ENCODE assay signal across 9 cellular contexts in genomic region chr1:1513675-1514074, GRCh38. TPM values are rescaled to one million over a fixed set of nuclear protein-coding genes. Genes with fewer than 3 reads are reported as not detected.
DNase-seq lines count a peak whose midpoint lies in the region; ATAC-seq and TF ChIP-seq lines count a peak whose summit lies in the region.
"Not testable (repeated sequence)": the region's sequence is repeated elsewhere in the genome, so short reads cannot be mapped to it uniquely, and the experiment has no call there.
"Had no signal": no experiment of that assay in that cellular context is flagged by ENCODE, and none has a peak within 500 bp of the region (broad histone marks: within the 10 kb centered on the region; RNA-seq: fewer than 3 reads in every experiment).

No MANE protein-coding gene starts in this region.

- H3K4me1 Mint-ChIP-seq in activated CD4-positive, alpha-beta memory T cell treated with anti-CD3 and anti-CD28 coated beads for 36 hours (ENCODE audit: low read depth), result peaks cover 13% of the 10 kb centered on the region
- not testable (repeated sequence) for H3K4me1 Mint-ChIP-seq in activated naive CD8-positive, alpha-beta T cell treated with anti-CD3 and anti-CD28 coated beads, Interleukin-2, amount 10 ng/mL, durations not matched to agents 7 days and 5 days; type B pancreatic cell (ENCODE audit: unreplicated experiment)
- peaks cover 8 to 13% of the 10 kb centered on the region in 2 donors for H3K4me1 Mint-ChIP-seq in natural killer cell treated with Interleukin-12 subunit alpha and Interleukin-12 subunit beta and Interleukin-15 and Interleukin-18, amount 100 ng/mL, for 72 hours (ENCODE audit: low read depth in 2 of 2)

- not testable (repeated sequence) for H3K27me3 Mint-ChIP-seq in activated CD4-positive, alpha-beta memory T cell treated with anti-CD3 and anti-CD28 coated beads for 36 hours; activated naive CD8-positive, alpha-beta T cell treated with anti-CD3 and anti-CD28 coated beads, Interleukin-2, amount 10 ng/mL, durations not matched to agents 7 days and 5 days; natural killer cell treated with Interleukin-12 subunit alpha and Interleukin-12 subunit beta and Interleukin-15 and Interleukin-18, amount 100 ng/mL, for 72 hours; type B pancreatic cell

- ATAC-seq in activated naive CD8-positive, alpha-beta T cell treated with anti-CD3 and anti-CD28 coated beads, Interleukin-2, amount 10 ng/mL, durations not matched to agents 7 days and 5 days (ENCODE audit: low read depth); natural killer cell treated with Interleukin-12 subunit alpha and Interleukin-12 subunit beta and Interleukin-15 and Interleukin-18, amount 100 ng/mL, for 72 hours: not testable (repeated sequence)

- TF ChIP-seq CTCF in HEK293 (tag by site-specific recombination; IDR thresholded peaks at IDR 0.05); OCI-LY7 (conservative IDR thresholded peaks at IDR 0.05; ENCODE audit: low read length); fibroblast of mammary gland (conservative IDR thresholded peaks at IDR 0.05; ENCODE audit: control insufficient read depth, insufficient read depth, low read depth, low read length); type B pancreatic cell (conservative IDR thresholded peaks at IDR 0.05): not testable (repeated sequence)

- H3K27me3 ChIP-seq in BLaER1 treated with 17β-estradiol and CSF1 and Interleukin-3, amounts not matched to agents 10 nM and 100 nM, result not testable (repeated sequence)

- not testable (repeated sequence) for DNase-seq in OCI-LY7 (ENCODE audit: low spot score); activated CD4-positive, alpha-beta memory T cell treated with anti-CD3 and anti-CD28 coated beads for 36 hours; activated naive CD8-positive, alpha-beta T cell treated with anti-CD3 and anti-CD28 coated beads, Interleukin-2, amount 10 ng/mL, durations not matched to agents 7 days and 5 days; fibroblast of mammary gland (ENCODE audit: low read depth); natural killer cell treated with Interleukin-12 subunit alpha and Interleukin-12 subunit beta and Interleukin-15 and Interleukin-18, amount 100 ng/mL, for 72 hours (ENCODE audit: low spot score); type B pancreatic cell (ENCODE audit: extremely low spot score, unreplicated experiment)

- peaks cover 13% of the 10 kb centered on the region for H3K36me3 Mint-ChIP-seq in activated CD4-positive, alpha-beta memory T cell treated with anti-CD3 and anti-CD28 coated beads for 36 hours
- not testable (repeated sequence) for H3K36me3 Mint-ChIP-seq in activated naive CD8-positive, alpha-beta T cell treated with anti-CD3 and anti-CD28 coated beads, Interleukin-2, amount 10 ng/mL, durations not matched to agents 7 days and 5 days; natural killer cell treated with Interleukin-12 subunit alpha and Interleukin-12 subunit beta and Interleukin-15 and Interleukin-18, amount 100 ng/mL, for 72 hours; type B pancreatic cell

- peaks cover 32 to 49% (median 42%) of the 10 kb centered on the region in 10 experiments for H3K4me1 ChIP-seq in BLaER1 treated with 17β-estradiol and CSF1 and Interleukin-3, amounts not matched to agents 10 nM and 100 nM
- H3K4me1 ChIP-seq in HEK293 (ENCODE audit: control insufficient read depth, insufficient read depth, low read length); OCI-LY7 (ENCODE audit: insufficient read depth, low read length, poor library complexity, severe bottlenecking): not testable (repeated sequence)

- not testable (repeated sequence) for H3K9me3 Mint-ChIP-seq in activated CD4-positive, alpha-beta memory T cell treated with anti-CD3 and anti-CD28 coated beads for 36 hours; activated naive CD8-positive, alpha-beta T cell treated with anti-CD3 and anti-CD28 coated beads, Interleukin-2, amount 10 ng/mL, durations not matched to agents 7 days and 5 days; natural killer cell treated with Interleukin-12 subunit alpha and Interleukin-12 subunit beta and Interleukin-15 and Interleukin-18, amount 100 ng/mL, for 72 hours; type B pancreatic cell

- H3K27ac Mint-ChIP-seq in activated CD4-positive, alpha-beta memory T cell treated with anti-CD3 and anti-CD28 coated beads for 36 hours; natural killer cell treated with Interleukin-12 subunit alpha and Interleukin-12 subunit beta and Interleukin-15 and Interleukin-18, amount 100 ng/mL, for 72 hours; type B pancreatic cell: not testable (repeated sequence)
- H3K27ac Mint-ChIP-seq in activated naive CD8-positive, alpha-beta T cell treated with anti-CD3 and anti-CD28 coated beads, Interleukin-2, amount 10 ng/mL, durations not matched to agents 7 days and 5 days, result peak overlapping the region; percentile 49

- peak overlapping the region in 9 of 11 experiments; percentile 5 to 59 (median 44); a peak in 12 of 22 replicates for H3K9ac ChIP-seq in BLaER1 treated with 17β-estradiol and CSF1 and Interleukin-3, amounts not matched to agents 10 nM and 100 nM

- H2AFZ ChIP-seq in OCI-LY7 (ENCODE audit: low read length), result not testable (repeated sequence)

- H3K79me2 ChIP-seq in OCI-LY7 (ENCODE audit: insufficient read depth, low read depth, low read length), result peaks cover 24% of the 10 kb centered on the region; the same call in 1 of the 2 replicates

- CTCF ChIA-PET in HEK293 (lab: Yijun Ruan, JAX); OCI-LY7 (lab: Charles Lee; ENCODE audit: unreplicated experiment); activated CD4-positive, alpha-beta memory T cell treated with anti-CD3 and anti-CD28 coated beads for 36 hours (lab: Charles Lee): not testable (repeated sequence)

- H3K36me3 ChIP-seq in BLaER1 treated with 17β-estradiol and CSF1 and Interleukin-3, amounts not matched to agents 10 nM and 100 nM, result peaks cover 17 to 34% (median 29%) of the 10 kb centered on the region in 11 experiments
- H3K36me3 ChIP-seq in HEK293 (ENCODE audit: control insufficient read depth in 2 of 2, insufficient read depth in 1 of 2, low read length in 2 of 2) (peaks cover 14 to 35% of the 10 kb centered on the region in 2 experiments; a peak in 2 of 3 replicates), OCI-LY7 (ENCODE audit: insufficient read depth, low read length) (peaks cover 35% of the 10 kb centered on the region)

- not testable (repeated sequence) for H3K9me2 ChIP-seq in OCI-LY7 (ENCODE audit: insufficient read depth, low read length)

- H4K20me1 ChIP-seq in BLaER1 treated with 17β-estradiol and CSF1 and Interleukin-3, amounts not matched to agents 10 nM and 100 nM, result peaks cover 0 to 42% (median 24%) of the 10 kb centered on the region in 11 experiments; a peak in 17 of 22 replicates
- H4K20me1 ChIP-seq in OCI-LY7 (ENCODE audit: insufficient read depth, low read length), result not testable (repeated sequence)

- peak overlapping the region in 6 of 10 experiments; percentile 34 to 79 (median 44); a peak in 11 of 20 replicates for H3K4me3 ChIP-seq in BLaER1 treated with 17β-estradiol and CSF1 and Interleukin-3, amounts not matched to agents 10 nM and 100 nM
- not testable (repeated sequence) for H3K4me3 ChIP-seq in HEK293 (ENCODE audit: low read depth, low read length)
- H3K4me3 ChIP-seq in OCI-LY7 (ENCODE audit: low read depth, low read length, poor library complexity, severe bottlenecking), result peak overlapping the region; percentile 53
- peak overlapping the region; percentile 31 for H3K4me3 ChIP-seq in fibroblast of mammary gland (ENCODE audit: control insufficient read depth, low read depth, low read length)

- H3K9me3 ChIP-seq in BLaER1 treated with 17β-estradiol and CSF1 and Interleukin-3, amounts not matched to agents 10 nM and 100 nM (replicated peaks in 1 of 11); HEK293 (ENCODE audit: control insufficient read depth, insufficient read depth, low read depth, low read length); OCI-LY7 (ENCODE audit: low read length): not testable (repeated sequence)

- H3K27ac ChIP-seq in BLaER1 treated with 17β-estradiol and CSF1 and Interleukin-3, amounts not matched to agents 10 nM and 100 nM; HEK293 (ENCODE audit: extremely low read depth, low read depth, low read length); OCI-LY7 (ENCODE audit: low read depth, low read length, poor library complexity, severe bottlenecking): not testable (repeated sequence)

- BruUV-seq in OCI-LY7 (replicated peaks; lab: Mats Ljungman, UMichigan), result not testable (repeated sequence)

- intact Hi-C loops in OCI-LY7 (cut with micrococcal nuclease; ENCODE audit: unreplicated experiment), result loop anchor here (5.0 kb wide), 1 partner anchor 106 kb away; the partner anchor contains the start of gene MRPL20
- intact Hi-C loops in activated CD4-positive, alpha-beta memory T cell treated with anti-CD3 and anti-CD28 coated beads for 36 hours (cut with micrococcal nuclease), result not testable (repeated sequence)

- POLR2A ChIA-PET in HEK293 (lab: Yijun Ruan, JAX); OCI-LY7 (lab: Charles Lee); activated CD4-positive, alpha-beta memory T cell treated with anti-CD3 and anti-CD28 coated beads for 36 hours (lab: Charles Lee): not testable (repeated sequence)
- POLR2A ChIA-PET in activated naive CD8-positive, alpha-beta T cell treated with anti-CD3 and anti-CD28 coated beads, Interleukin-2, amount 10 ng/mL, durations not matched to agents 7 days and 5 days (lab: Charles Lee), result interaction anchor here (1.3 kb wide), 1 partner anchor 16 kb away, joined by 3 read pairs; no protein-coding TSS in a partner anchor

- peak overlapping the region; percentile 60 for H3K4me3 Mint-ChIP-seq in activated CD4-positive, alpha-beta memory T cell treated with anti-CD3 and anti-CD28 coated beads for 36 hours
- H3K4me3 Mint-ChIP-seq in activated naive CD8-positive, alpha-beta T cell treated with anti-CD3 and anti-CD28 coated beads, Interleukin-2, amount 10 ng/mL, durations not matched to agents 7 days and 5 days, result peak overlapping the region; percentile 53
- H3K4me3 Mint-ChIP-seq in natural killer cell treated with Interleukin-12 subunit alpha and Interleukin-12 subunit beta and Interleukin-15 and Interleukin-18, amount 100 ng/mL, for 72 hours, result peak overlapping the region; percentile 74
- peak overlapping the region; percentile 72 for H3K4me3 Mint-ChIP-seq in type B pancreatic cell

- H3K4me2 ChIP-seq in BLaER1 treated with 17β-estradiol and CSF1 and Interleukin-3, amounts not matched to agents 10 nM and 100 nM, result peak overlapping the region; percentile 58 to 79 (median 69)
- H3K4me2 ChIP-seq in OCI-LY7 (ENCODE audit: low read length), result peak overlapping the region; percentile 63

RNA-seq across cellular contexts. Expression of gene ATAD3A, which starts 1.7 kb away (rescaled TPM):
- 79.9 and 81.9 TPM in 2 replicates for total RNA-seq in OCI-LY7 (2014; rRNA removed; shearing (Covaris generic))
- total RNA-seq in OCI-LY7 (2022) (83.3 and 88.6 TPM in 2 replicates), type B pancreatic cell (ENCODE audit: low replicate concordance) (37.8 and 39.8 TPM in 2 replicates)
- 10 to 100 TPM; 45.7 to 46.7 TPM for total RNA-seq in activated CD4-positive, alpha-beta memory T cell treated with anti-CD3 and anti-CD28 coated beads for 36 hours
- 10 to 100 TPM; 32.6 to 33.6 TPM for total RNA-seq in activated naive CD8-positive, alpha-beta T cell treated with anti-CD3 and anti-CD28 coated beads, Interleukin-2, amount 10 ng/mL, durations not matched to agents 7 days and 5 days
- 100 to 1,000 TPM in 1 of 2 donors, 10 to 100 TPM in 1; 52.7 to 126 TPM for total RNA-seq in natural killer cell treated with Interleukin-12 subunit alpha and Interleukin-12 subunit beta and Interleukin-15 and Interleukin-18, amount 100 ng/mL, for 72 hours

RNA-seq across cellular contexts. Expression of gene TMEM240, which starts 26.7 kb away (rescaled TPM):
- 0.64 and 0.76 TPM in 2 replicates for total RNA-seq in OCI-LY7 (2014; rRNA removed; shearing (Covaris generic))
- total RNA-seq in OCI-LY7 (2022) (2.1 and 2.7 TPM in 2 replicates), type B pancreatic cell (ENCODE audit: low replicate concordance) (3.1 and 10.3 TPM in 2 replicates)
- under 1 TPM in 1 of 2 experiments, not detected in 1; 0.29 TPM for total RNA-seq in activated CD4-positive, alpha-beta memory T cell treated with anti-CD3 and anti-CD28 coated beads for 36 hours
- 1 to 10 TPM; 1.2 to 1.9 TPM for total RNA-seq in activated naive CD8-positive, alpha-beta T cell treated with anti-CD3 and anti-CD28 coated beads, Interleukin-2, amount 10 ng/mL, durations not matched to agents 7 days and 5 days
- total RNA-seq in natural killer cell treated with Interleukin-12 subunit alpha and Interleukin-12 subunit beta and Interleukin-15 and Interleukin-18, amount 100 ng/mL, for 72 hours, result 1 to 10 TPM in 1 of 2 donors, not detected in 1; 1.6 TPM
- total RNA-seq: ascending aorta had no signal

RNA-seq across cellular contexts. Expression of gene ATAD3B, which starts 42.1 kb away (rescaled TPM):
- 43.8 and 54.9 TPM in 2 replicates for total RNA-seq in OCI-LY7 (2014; rRNA removed; shearing (Covaris generic))
- 54.3 and 62.4 TPM in 2 replicates for total RNA-seq in OCI-LY7 (2022)
- total RNA-seq in activated CD4-positive, alpha-beta memory T cell treated with anti-CD3 and anti-CD28 coated beads for 36 hours, result 10 to 100 TPM; 35.4 to 36.3 TPM
- 10 to 100 TPM; 35.2 to 37.9 TPM for total RNA-seq in activated naive CD8-positive, alpha-beta T cell treated with anti-CD3 and anti-CD28 coated beads, Interleukin-2, amount 10 ng/mL, durations not matched to agents 7 days and 5 days
- 100 to 1,000 TPM in 1 of 2 donors, 10 to 100 TPM in 1; 56.6 to 126 TPM for total RNA-seq in natural killer cell treated with Interleukin-12 subunit alpha and Interleukin-12 subunit beta and Interleukin-15 and Interleukin-18, amount 100 ng/mL, for 72 hours
- total RNA-seq in type B pancreatic cell (ENCODE audit: low replicate concordance), result 37.2 and 44.3 TPM in 2 replicates
